8 cellular contexts compared by ENCODE assay signal in the genomic region with DNA sequence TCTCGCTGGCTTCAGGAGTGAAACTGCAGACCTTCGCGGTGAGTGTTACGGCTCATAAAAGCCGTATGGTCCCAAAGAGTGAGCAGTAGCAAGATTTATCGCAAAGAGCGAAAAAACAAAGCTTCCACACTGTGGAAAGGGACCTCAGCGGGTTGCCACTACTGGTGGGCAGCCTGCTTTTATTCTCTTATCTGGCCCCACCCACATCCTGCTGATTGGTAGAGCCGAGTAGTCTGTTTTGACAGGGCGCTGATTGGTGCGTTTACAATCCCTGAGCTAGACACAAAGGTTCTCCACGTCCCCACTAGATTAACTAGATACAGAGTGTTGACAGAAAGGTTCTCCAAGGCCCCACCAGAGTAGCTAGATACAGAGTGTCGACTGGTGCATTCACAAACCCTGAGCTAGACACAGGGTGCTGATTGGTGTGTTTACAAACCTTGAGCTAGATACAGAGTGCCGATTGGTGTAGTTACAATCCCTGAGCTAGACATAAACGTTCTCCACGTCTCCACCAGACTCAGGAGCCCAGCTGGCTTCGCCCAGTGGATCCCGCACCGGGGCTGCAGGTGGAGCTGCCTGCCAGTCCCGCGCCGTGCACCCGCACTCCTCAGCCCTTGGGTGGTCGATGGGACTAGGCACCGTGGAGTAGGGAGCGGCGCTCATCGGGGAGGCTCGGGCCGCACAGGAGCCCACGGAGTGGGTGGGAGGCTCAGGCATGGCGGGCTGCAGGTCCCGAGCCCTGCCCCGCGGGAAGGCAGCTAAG. TPM values are rescaled to one million over a fixed set of nuclear protein-coding genes. Genes with fewer than 3 reads are reported as not detected.
A peak's percentile ranks its signal among the peaks of the same experiment; 100 is the strongest.
DNase-seq lines count a peak whose midpoint lies in the region; ATAC-seq and TF ChIP-seq lines count a peak whose summit lies in the region.
"Not testable (repeated sequence)": the region's sequence is repeated elsewhere in the genome, so short reads cannot be mapped to it uniquely, and the experiment has no call there.

No MANE protein-coding gene starts in this region.

- intact Hi-C loops in CD8-positive, alpha-beta T cell (cut with DNase I, micrococcal nuclease) = loop anchor here (2.0 kb wide), 3 partner anchors 83 to 323 kb away; a partner anchor contains a TSS
- intact Hi-C loops in testis (cut with DNase I; ENCODE audit: low total_unique reads) = not testable (repeated sequence)

- POLR2A ChIA-PET in CD8-positive, alpha-beta T cell (lab: Charles Lee) = interaction anchor here (1.4 to 2.3 kb wide), 4 partner anchors 12 to 1131 kb away, joined by 3 to 19 read pairs (median 6); a partner anchor contains a TSS

- H3K27ac Mint-ChIP-seq in CD8-positive, alpha-beta T cell = peak overlapping the region; percentile 85
- H3K27ac Mint-ChIP-seq in activated naive CD8-positive, alpha-beta T cell = peak overlapping the region; percentile 68
- peak overlapping the region; percentile 92 to 98 for H3K27ac Mint-ChIP-seq in effector memory CD8-positive, alpha-beta T cell

- H3K27ac ChIP-seq in CD8-positive, alpha-beta T cell (ENCODE audit: low read depth, low read length); iPS-20b (ENCODE audit: low read length): not testable (repeated sequence)
- H3K27ac ChIP-seq in neutrophil = peak overlapping the region; percentile 93
- peak overlapping the region; percentile 92 to 96 for H3K27ac ChIP-seq in testis

- peaks cover 25% of the 10 kb centered on the region for H3K4me1 ChIP-seq in CD8-positive, alpha-beta T cell (ENCODE audit: insufficient read depth, low read length)
- not testable (repeated sequence) for H3K4me1 ChIP-seq in iPS-20b (ENCODE audit: insufficient read depth, low read length); testis
- H3K4me1 ChIP-seq in neutrophil (ENCODE audit: control insufficient read depth in 1 of 2, insufficient read depth in 1 of 2, low read depth in 1 of 2, low read length in 1 of 2) = peaks cover 16 to 21% of the 10 kb centered on the region in 2 experiments

- peak in 2 of 7 experiments; percentile 0 to 23 for DNase-seq in CD8-positive, alpha-beta T cell
- not testable (repeated sequence) for DNase-seq in Jurkat, Clone E6-1 (ENCODE audit: low read depth, low spot score)
- peak; percentile 3 for DNase-seq in T1000 (lab: John Stamatoyannopoulos, UW)
- peak; percentile 42 to 56 (median 47) for DNase-seq in effector memory CD8-positive, alpha-beta T cell
- peak; percentile 64 for DNase-seq in testis

- not testable (repeated sequence) for H3K27me3 Mint-ChIP-seq in CD8-positive, alpha-beta T cell (ENCODE audit: low read depth); activated naive CD8-positive, alpha-beta T cell; effector memory CD8-positive, alpha-beta T cell

- H3K4me3 Mint-ChIP-seq in CD8-positive, alpha-beta T cell = peak overlapping the region; percentile 84
- H3K4me3 Mint-ChIP-seq in activated naive CD8-positive, alpha-beta T cell = peak overlapping the region; percentile 84
- peak overlapping the region; percentile 85 to 89 for H3K4me3 Mint-ChIP-seq in effector memory CD8-positive, alpha-beta T cell

- not testable (repeated sequence) for H3K36me3 ChIP-seq in CD8-positive, alpha-beta T cell (ENCODE audit: insufficient read depth, low read length); iPS-20b (ENCODE audit: insufficient read depth, low read depth, low read length); neutrophil; testis (ENCODE audit: low read depth, missing control alignments)

- TF ChIP-seq CTCF in CD8-positive, alpha-beta T cell (IDR thresholded peaks at IDR 0.05); neutrophil (IDR thresholded peaks at IDR 0.05); testis (IDR thresholded peaks at IDR 0.05): not testable (repeated sequence)

- H3K27me3 ChIP-seq in CD8-positive, alpha-beta T cell (ENCODE audit: insufficient read depth, low read length); iPS-20b (ENCODE audit: insufficient read depth, low read length); neutrophil; testis: not testable (repeated sequence)

- not testable (repeated sequence) for H3K9me3 Mint-ChIP-seq in CD8-positive, alpha-beta T cell; activated naive CD8-positive, alpha-beta T cell (ENCODE audit: low read depth); effector memory CD8-positive, alpha-beta T cell

- not testable (repeated sequence) for H3K9me3 ChIP-seq in CD8-positive, alpha-beta T cell (ENCODE audit: low read length); iPS-20b (ENCODE audit: insufficient read depth, low read depth, low read length); neutrophil; testis

- not testable (repeated sequence) for H3K4me3 ChIP-seq in CD8-positive, alpha-beta T cell (ENCODE audit: low read depth, low read length)
- peak overlapping the region; percentile 94 for H3K4me3 ChIP-seq in Jurkat, Clone E6-1 (ENCODE audit: low read length)
- H3K4me3 ChIP-seq in iPS-20b (ENCODE audit: low read length) (peak overlapping the region; percentile 100; the same call in 1 of the 2 replicates), neutrophil (ENCODE audit: low read depth in 1 of 2, low read length in 1 of 2) (peak overlapping the region; percentile 77 to 99), testis (peak overlapping the region; percentile 86 to 99)

- not testable (repeated sequence) for ATAC-seq in CD8-positive, alpha-beta T cell; effector memory CD8-positive, alpha-beta T cell (replicated peaks)

- WGBS in testis, 2 donors = 29 to 60% methylated on average over 14 to 29 of the region's 35 CpGs

- peaks cover 56% of the 10 kb centered on the region for H3K4me1 Mint-ChIP-seq in CD8-positive, alpha-beta T cell (ENCODE audit: low read depth)
- H3K4me1 Mint-ChIP-seq in activated naive CD8-positive, alpha-beta T cell (ENCODE audit: low read depth) = peaks cover 40% of the 10 kb centered on the region
- peaks cover 31 to 36% of the 10 kb centered on the region in 2 donors for H3K4me1 Mint-ChIP-seq in effector memory CD8-positive, alpha-beta T cell (ENCODE audit: low read depth in 2 of 2)

- H3K9ac ChIP-seq in iPS-20b (ENCODE audit: low read depth, low read length) = not testable (repeated sequence)

- CTCF ChIA-PET in CD8-positive, alpha-beta T cell (lab: Charles Lee) = not testable (repeated sequence)

- not testable (repeated sequence) for TF ChIP-seq POLR2A in testis (IDR thresholded peaks at IDR 0.05)

- peaks cover 27% of the 10 kb centered on the region for H3K36me3 Mint-ChIP-seq in CD8-positive, alpha-beta T cell
- not testable (repeated sequence) for H3K36me3 Mint-ChIP-seq in activated naive CD8-positive, alpha-beta T cell
- peaks cover 27% of the 10 kb centered on the region for H3K36me3 Mint-ChIP-seq in effector memory CD8-positive, alpha-beta T cell (ENCODE audit: insufficient read depth)

RNA-seq across cellular contexts. Expression of a gene that starts 1.2 kb away (rescaled TPM):
- 10 to 100 TPM; 26.1 to 27.1 TPM for total RNA-seq in CD8-positive, alpha-beta T cell
- polyA plus RNA-seq in Jurkat, Clone E6-1 (2012; ENCODE audit: insufficient read depth, insufficient read length) = 10.3 TPM
- 10 to 100 TPM; 24.3 to 27.2 TPM for total RNA-seq in testis
- 13.6 TPM for polyA plus RNA-seq in testis (ENCODE audit: insufficient read depth, low read depth, low replicate concordance)

RNA-seq across cellular contexts. Expression of a gene that starts 1.4 kb away (rescaled TPM):
- total RNA-seq in CD8-positive, alpha-beta T cell = 10 to 100 TPM; 13.3 to 13.5 TPM
- polyA plus RNA-seq in Jurkat, Clone E6-1 (2012; ENCODE audit: insufficient read depth, insufficient read length) = 17.6 TPM
- 1 to 10 TPM; 8.6 to 9.0 TPM for total RNA-seq in testis
- polyA plus RNA-seq in testis (ENCODE audit: insufficient read depth, low read depth, low replicate concordance) = 5.1 TPM
